Comparison of ENCODE assay signal across 7 cellular contexts in the genomic region with DNA sequence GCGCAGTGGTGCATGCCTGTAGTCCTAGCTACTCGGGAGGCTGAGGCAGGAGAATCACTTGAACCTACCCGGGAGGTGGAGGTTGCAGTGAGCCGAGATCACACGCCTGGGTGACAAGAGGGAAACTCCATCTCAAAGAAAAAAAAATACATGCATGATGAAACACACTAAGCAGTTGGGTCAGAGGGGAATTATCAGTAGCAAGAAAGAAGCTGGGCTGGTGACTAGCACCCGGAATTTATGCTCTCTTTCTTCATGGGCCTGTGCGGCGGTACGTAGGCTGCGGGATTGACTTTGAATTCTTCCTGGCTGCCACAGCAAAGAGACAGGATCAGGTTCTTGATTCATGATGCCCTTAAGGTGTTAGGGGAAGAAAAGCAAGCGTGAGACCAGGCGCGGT. TPM values are rescaled to one million over a fixed set of nuclear protein-coding genes. Genes with fewer than 3 reads are reported as not detected.
DNase-seq lines count a peak whose midpoint lies in the region; ATAC-seq, FAIRE-seq and TF ChIP-seq lines count a peak whose summit lies in the region.
"Not testable (repeated sequence)": the region's sequence is repeated elsewhere in the genome, so short reads cannot be mapped to it uniquely, and the experiment has no call there.

No MANE protein-coding gene starts in this region.

- not testable (repeated sequence) for H3K79me2 ChIP-seq in GM23338 (replicated peaks; ENCODE audit: insufficient read depth); PC-9 (ENCODE audit: low read depth); GM12878 (ENCODE audit: control insufficient read depth, insufficient read depth, low read length)

- H3K4me3 ChIP-seq in Caco-2 (ENCODE audit: low read depth, low read length); GM23338; PC-9; GM12878: not testable (repeated sequence)

- BruUV-seq in Caco-2 (replicated peaks; lab: Mats Ljungman, UMichigan); PC-9 (replicated peaks; lab: Mats Ljungman, UMichigan); GM12878 (replicated peaks; lab: Mats Ljungman, UMichigan): not testable (repeated sequence)

- in situ Hi-C loops in GM12878 (cut with MboI), result not testable (repeated sequence)

- RAD21 ChIA-PET in GM12878 (lab: Charles Lee; ENCODE audit: unreplicated experiment), result not testable (repeated sequence)

- not testable (repeated sequence) for H3K4me2 ChIP-seq in GM23338; PC-9; GM12878 (ENCODE audit: control insufficient read depth, insufficient read depth)

- POLR2A ChIA-PET in Caco-2 (lab: Charles Lee); PC-9 (lab: Charles Lee; ENCODE audit: unreplicated experiment); GM12878 (lab: Charles Lee): not testable (repeated sequence)

- H3K27ac Mint-ChIP-seq in Caco-2 (ENCODE audit: unreplicated experiment) (peak overlapping the region; percentile 39), GM23338 (peak overlapping the region; percentile 89; the same call in 1 of the 2 replicates)
- H3K27ac Mint-ChIP-seq in activated T-cell treated with anti-CD3 and anti-CD28 coated beads, Interleukin-2, amount 50 U/mL, for 72 hours, result peak overlapping the region; percentile 74

- H3K9me2 ChIP-seq in GM23338 (ENCODE audit: insufficient read depth); PC-9 (ENCODE audit: insufficient read depth): not testable (repeated sequence)

- not testable (repeated sequence) for H3K36me3 Mint-ChIP-seq in Caco-2 (ENCODE audit: insufficient read depth, unreplicated experiment); activated T-cell treated with anti-CD3 and anti-CD28 coated beads, Interleukin-2, amount 50 U/mL, for 72 hours (ENCODE audit: insufficient read depth in 2 of 2)
- H3K36me3 Mint-ChIP-seq in GM23338 (ENCODE audit: low read depth), result peaks cover 18% of the 10 kb centered on the region

- DNase-seq in Caco-2 (peak in 1 of 2 experiments; percentile 39), foreskin keratinocyte (peak in 1 of 2 donors; percentile 44)
- not testable (repeated sequence) for DNase-seq in GM23338 (ENCODE audit: low spot score); PC-9; activated T-cell treated with anti-CD3 and anti-CD28 coated beads, Interleukin-2, amount 50 U/mL, for 72 hours; GM12878 (ENCODE audit: low read depth, low spot score); stimulated activated naive CD8-positive, alpha-beta T cell treated with anti-CD3 and anti-CD28 coated beads, Interleukin-15, Interleukin-2, amounts not matched to agents 100 U/mL and 50 U/mL, for 24 hours

- not testable (repeated sequence) for TF ChIP-seq RAD21 in GM12878 (IDR thresholded peaks at IDR 0.05; ENCODE audit: insufficient read depth, low read depth, low read length)

- H2AFZ ChIP-seq in GM23338; PC-9; GM12878 (ENCODE audit: control insufficient read depth, low read depth, low read length): not testable (repeated sequence)

- H4K20me1 ChIP-seq in GM23338 (replicated peaks; ENCODE audit: insufficient read depth); PC-9 (ENCODE audit: insufficient read depth); GM12878 (ENCODE audit: control insufficient read depth, insufficient read depth): not testable (repeated sequence)

- TF ChIP-seq POLR2A in GM12878 (IDR thresholded peaks at IDR 0.05; ENCODE audit: low read depth, low read length), result not testable (repeated sequence)

- not testable (repeated sequence) for H3F3A ChIP-seq in GM23338 (replicated peaks; ENCODE audit: low read depth); PC-9 (ENCODE audit: insufficient read depth, low read depth)

- SMC1A ChIA-PET in GM12878 (lab: Charles Lee; ENCODE audit: uncharacterized antibody, unreplicated experiment), result not testable (repeated sequence)

- not testable (repeated sequence) for H3K27me3 ChIP-seq in Caco-2 (replicated peaks; ENCODE audit: control insufficient read depth, insufficient read depth, low read length); GM23338 (ENCODE audit: insufficient read depth); PC-9 (ENCODE audit: insufficient read depth, low read depth); GM12878 (replicated peaks in 1 of 2; ENCODE audit: control insufficient read depth in 2 of 2, insufficient read depth in 2 of 2, low read length in 1 of 2); foreskin keratinocyte

- not testable (repeated sequence) for TF ChIP-seq EP300 in GM12878 (IDR thresholded peaks at IDR 0.05; ENCODE audit: borderline replicate concordance in 1 of 2, control insufficient read depth in 1 of 2, low read depth in 2 of 2, low read length in 2 of 2)

- not testable (repeated sequence) for H3K4me3 Mint-ChIP-seq in Caco-2 (ENCODE audit: unreplicated experiment); GM23338
- H3K4me3 Mint-ChIP-seq in activated T-cell treated with anti-CD3 and anti-CD28 coated beads, Interleukin-2, amount 50 U/mL, for 72 hours, result peak overlapping the region; percentile 9 to 12

- H3K9me3 Mint-ChIP-seq in Caco-2 (ENCODE audit: unreplicated experiment); GM23338; activated T-cell treated with anti-CD3 and anti-CD28 coated beads, Interleukin-2, amount 50 U/mL, for 72 hours: not testable (repeated sequence)

- not testable (repeated sequence) for ATAC-seq in GM23338
- ATAC-seq in activated T-cell treated with anti-CD3 and anti-CD28 coated beads, Interleukin-2, amount 50 U/mL, for 72 hours (replicated peaks in 1 of 2), result peak; percentile 27 to 78
- ATAC-seq in GM12878 (peak; percentile 83), foreskin keratinocyte (peak; percentile 65)
- ATAC-seq in stimulated activated naive CD8-positive, alpha-beta T cell treated with anti-CD3 and anti-CD28 coated beads, Interleukin-15, Interleukin-2, amounts not matched to agents 100 U/mL and 50 U/mL, for 24 hours, result peak; percentile 14

- not testable (repeated sequence) for H3K36me3 ChIP-seq in Caco-2 (ENCODE audit: control insufficient read depth, insufficient read depth, low read length); GM23338 (ENCODE audit: insufficient read depth); PC-9 (ENCODE audit: low read depth); GM12878 (ENCODE audit: control insufficient read depth in 2 of 2, insufficient read depth in 2 of 2, low read length in 1 of 2)

- not testable (repeated sequence) for TF ChIP-seq CTCF in Caco-2 (IDR thresholded peaks at IDR 0.05; ENCODE audit: insufficient read depth in 1 of 2, low read depth in 1 of 2, low read length in 1 of 2, severe bottlenecking in 1 of 2, unreplicated experiment in 1 of 2); GM23338 (conservative IDR thresholded peaks at IDR 0.05; ENCODE audit: low read depth in 2 of 2); PC-9 (conservative IDR thresholded peaks at IDR 0.05); GM12878 (IDR thresholded peaks at IDR 0.05 in 2 of 3, conservative IDR thresholded peaks at IDR 0.05 in 1 of 3; ENCODE audit: control insufficient read depth in 2 of 3, extremely low read depth in 1 of 3, insufficient read depth in 1 of 3, low read depth in 3 of 3, low read length in 3 of 3); foreskin keratinocyte (conservative IDR thresholded peaks at IDR 0.05)

- intact Hi-C loops in Caco-2 (cut with micrococcal nuclease; ENCODE audit: unreplicated experiment); PC-9 (cut with micrococcal nuclease; ENCODE audit: unreplicated experiment); GM12878 (cut with micrococcal nuclease; ENCODE audit: unreplicated experiment): not testable (repeated sequence)

- H3K27me3 Mint-ChIP-seq in Caco-2 (ENCODE audit: insufficient read depth, unreplicated experiment); GM23338 (ENCODE audit: insufficient read depth, low read depth, poor library complexity); activated T-cell treated with anti-CD3 and anti-CD28 coated beads, Interleukin-2, amount 50 U/mL, for 72 hours (ENCODE audit: low read depth): not testable (repeated sequence)

- FAIRE-seq in GM12878 (lab: Jason Lieb, UNC), result not testable (repeated sequence)

- H3K4me1 Mint-ChIP-seq in Caco-2 (ENCODE audit: low read depth, unreplicated experiment); GM23338; activated T-cell treated with anti-CD3 and anti-CD28 coated beads, Interleukin-2, amount 50 U/mL, for 72 hours (ENCODE audit: low read depth): not testable (repeated sequence)

- 26% methylated on average over 13 of the region's 13 CpGs for WGBS in GM12878 (ENCODE audit: insufficient coverage, insufficient replicate concordance, low lambda C conversion rate, missing lambda C conversion rate)

- H3K4me1 ChIP-seq in Caco-2; GM23338 (ENCODE audit: insufficient read depth); PC-9 (replicated peaks; ENCODE audit: insufficient read depth); GM12878 (ENCODE audit: control insufficient read depth, insufficient read depth, low read length); foreskin keratinocyte: not testable (repeated sequence)

- H3K9me3 ChIP-seq in Caco-2; PC-9 (ENCODE audit: insufficient read depth, low read depth); GM12878 (replicated peaks; ENCODE audit: control insufficient read depth, insufficient read depth, low read length): not testable (repeated sequence)

- CTCF ChIA-PET in Caco-2 (lab: Charles Lee); PC-9 (lab: Charles Lee); GM12878 (lab: Yijun Ruan, JAX): not testable (repeated sequence)

- not testable (repeated sequence) for H3K9ac ChIP-seq in GM12878 (ENCODE audit: control insufficient read depth, insufficient read depth, low read length)

- H3K27ac ChIP-seq in GM23338 (ENCODE audit: low read depth); foreskin keratinocyte: not testable (repeated sequence)
- H3K27ac ChIP-seq in PC-9 (peak overlapping the region; percentile 61), GM12878 (ENCODE audit: control insufficient read depth, insufficient read depth) (0 out of 2 replicates have a peak overlapping the region, but pooled peaks have one; percentile 11)

RNA-seq across cellular contexts. Expression of a gene that starts 18.1 kb away (rescaled TPM):
- total RNA-seq in Caco-2 (2022) (45.2 and 54.7 TPM in 2 replicates), PC-9 (2021) (100 and 127 TPM in 2 replicates), GM12878 (2014; rRNA removed) (8.1 and 14.3 TPM in 2 replicates), GM12878 (2014; rRNA removed; fragmentation: Illumina TruSeq; extraction: Trizol) (5.0 and 5.9 TPM in 2 replicates), GM12878 (2021) (21.9 and 31.0 TPM in 2 replicates), foreskin keratinocyte (31.8 and 32.1 TPM in 2 replicates)
- total RNA-seq in GM23338 (2014; rRNA removed; shearing (Covaris generic)), result 72.8 and 77.9 TPM in 2 replicates
- polyA plus RNA-seq in GM23338 (2016; fragmentation: Nextera tagmentation; extraction: Ambion mirVana) (29.7 and 36.1 TPM in 2 replicates), GM12878 (2011; rRNA removed) (2.8 and 7.7 TPM in 2 replicates), GM12878 (2014; fragmentation: Illumina TruSeq; extraction: Trizol) (1.1 and 5.9 TPM in 2 replicates), GM12878 (2014; fragmentation: Nextera tagmentation; extraction: Ambion mirVana) (1 to 10 TPM in 1 of 2 experiments, under 1 TPM in 1; 0.14 to 1.2 TPM), GM12878 (2014; rRNA removed) (14.2 and 19.5 TPM in 2 replicates), GM12878 (2016; fragmentation: Nextera tagmentation; extraction: Ambion mirVana) (10 to 100 TPM; 17.3 TPM), foreskin keratinocyte (38.6 and 41.0 TPM in 2 replicates)
- 10 to 100 TPM; 40.6 to 49.4 TPM for total RNA-seq in activated T-cell treated with anti-CD3 and anti-CD28 coated beads, Interleukin-2, amount 50 U/mL, for 72 hours
- total RNA-seq in GM12878 (2013; cell fraction: nucleolus; rRNA removed), result 43.2 and 45.9 TPM in 2 replicates
- polyA plus RNA-seq in GM12878 (2011; ENCODE audit: low read depth), result 9.2 TPM
- polyA plus RNA-seq in GM12878 (2011; cell fraction: cytosol; rRNA removed), result 9.6 and 10.5 TPM in 2 replicates
- 35.6 and 43.5 TPM in 2 replicates for polyA plus RNA-seq in GM12878 (2011; cell fraction: nucleus; rRNA removed)
- 11.5 and 15.8 TPM in 2 replicates for polyA plus RNA-seq in GM12878 (2012)
- polyA minus RNA-seq in GM12878 (2011; rRNA and poly(A)+ RNA removed), result 9.5 and 12.5 TPM in 2 replicates
- 13.0 and 18.3 TPM in 2 replicates for polyA minus RNA-seq in GM12878 (2011; cell fraction: cytosol; rRNA and poly(A)+ RNA removed)
- 11.1 and 23.8 TPM in 2 replicates for polyA minus RNA-seq in GM12878 (2011; cell fraction: nucleus; rRNA and poly(A)+ RNA removed)

RNA-seq across cellular contexts. Expression of a gene that starts 30.7 kb away (rescaled TPM):
- total RNA-seq in Caco-2 (2022) (5.3 and 9.1 TPM in 2 replicates), PC-9 (2021) (16.8 and 19.2 TPM in 2 replicates), GM12878 (2014; rRNA removed) (0.71 TPM in 1 of 2 replicates, not detected in the other), GM12878 (2014; rRNA removed; fragmentation: Illumina TruSeq; extraction: Trizol) (0.18 and 0.27 TPM in 2 replicates), GM12878 (2021) (0.72 and 1.3 TPM in 2 replicates), foreskin keratinocyte (1.0 and 2.6 TPM in 2 replicates)
- 3.0 and 5.2 TPM in 2 replicates for total RNA-seq in GM23338 (2014; rRNA removed; shearing (Covaris generic))
- polyA plus RNA-seq in GM23338 (2016; fragmentation: Nextera tagmentation; extraction: Ambion mirVana) (3.3 and 3.8 TPM in 2 replicates), GM12878 (2011; rRNA removed) (0.16 TPM in 1 of 2 replicates, not detected in the other), GM12878 (2014; fragmentation: Illumina TruSeq; extraction: Trizol) (not detected in 2 replicates), GM12878 (2014; fragmentation: Nextera tagmentation; extraction: Ambion mirVana) (not detected), GM12878 (2014; rRNA removed) (not detected in 2 replicates), GM12878 (2016; fragmentation: Nextera tagmentation; extraction: Ambion mirVana) (under 1 TPM; 0.26 to 0.35 TPM), foreskin keratinocyte (1.1 and 4.2 TPM in 2 replicates)
- total RNA-seq in activated T-cell treated with anti-CD3 and anti-CD28 coated beads, Interleukin-2, amount 50 U/mL, for 72 hours, result 1 to 10 TPM; 3.2 to 3.3 TPM
- 1.2 and 2.6 TPM in 2 replicates for total RNA-seq in GM12878 (2013; cell fraction: nucleolus; rRNA removed)
- polyA plus RNA-seq in GM12878 (2011; ENCODE audit: low read depth), result not detected
- polyA plus RNA-seq in GM12878 (2011; cell fraction: cytosol; rRNA removed), result not detected in 2 replicates
- 0.39 and 0.43 TPM in 2 replicates for polyA plus RNA-seq in GM12878 (2011; cell fraction: nucleus; rRNA removed)
- 0.09 and 0.10 TPM in 2 replicates for polyA plus RNA-seq in GM12878 (2012)
- polyA minus RNA-seq in GM12878 (2011; rRNA and poly(A)+ RNA removed), result 0.05 TPM in 1 of 2 replicates, not detected in the other
- polyA minus RNA-seq in GM12878 (2011; cell fraction: cytosol; rRNA and poly(A)+ RNA removed), result not detected in 2 replicates
- polyA minus RNA-seq in GM12878 (2011; cell fraction: nucleus; rRNA and poly(A)+ RNA removed), result 1.5 and 3.5 TPM in 2 replicates

RNA-seq across cellular contexts. Expression of a gene that starts 54.9 kb away (rescaled TPM):
- 3.2 and 5.5 TPM in 2 replicates for total RNA-seq in Caco-2 (2022)
- total RNA-seq in GM23338 (2014; rRNA removed; shearing (Covaris generic)), result 4.3 and 5.1 TPM in 2 replicates
- polyA plus RNA-seq in GM23338 (2016; fragmentation: Nextera tagmentation; extraction: Ambion mirVana), result 9.6 and 15.2 TPM in 2 replicates
- 14.2 and 20.9 TPM in 2 replicates for total RNA-seq in PC-9 (2021)
- 10 to 100 TPM in 1 of 2 donors, 1 to 10 TPM in 1; 7.7 to 11.8 TPM for total RNA-seq in activated T-cell treated with anti-CD3 and anti-CD28 coated beads, Interleukin-2, amount 50 U/mL, for 72 hours
- 0.25 and 0.29 TPM in 2 replicates for total RNA-seq in GM12878 (2013; cell fraction: nucleolus; rRNA removed)
- 3.0 and 5.2 TPM in 2 replicates for total RNA-seq in GM12878 (2014; rRNA removed)
- total RNA-seq in GM12878 (2014; rRNA removed; fragmentation: Illumina TruSeq; extraction: Trizol), result 2.7 and 3.3 TPM in 2 replicates
- total RNA-seq in GM12878 (2021), result 2.2 and 3.0 TPM in 2 replicates
- polyA plus RNA-seq in GM12878 (2011; ENCODE audit: low read depth), result 9.5 TPM
- polyA plus RNA-seq in GM12878 (2011; rRNA removed), result 0.07 and 0.39 TPM in 2 replicates
- polyA plus RNA-seq in GM12878 (2011; cell fraction: cytosol; rRNA removed), result 0.21 and 0.22 TPM in 2 replicates
- polyA plus RNA-seq in GM12878 (2011; cell fraction: nucleus; rRNA removed), result 0.16 and 0.31 TPM in 2 replicates
- 2.2 and 5.0 TPM in 2 replicates for polyA plus RNA-seq in GM12878 (2012)
- polyA plus RNA-seq in GM12878 (2014; fragmentation: Illumina TruSeq; extraction: Trizol), result 1.6 and 3.0 TPM in 2 replicates
- 1 to 10 TPM; 2.0 to 5.1 TPM for polyA plus RNA-seq in GM12878 (2014; fragmentation: Nextera tagmentation; extraction: Ambion mirVana)
- polyA plus RNA-seq in GM12878 (2014; rRNA removed), result 0.90 and 2.0 TPM in 2 replicates
- polyA plus RNA-seq in GM12878 (2016; fragmentation: Nextera tagmentation; extraction: Ambion mirVana), result 1 to 10 TPM; 1.6 to 2.9 TPM
- polyA minus RNA-seq in GM12878 (2011; rRNA and poly(A)+ RNA removed), result 1.2 and 1.4 TPM in 2 replicates
- polyA minus RNA-seq in GM12878 (2011; cell fraction: cytosol; rRNA and poly(A)+ RNA removed), result 5.7 TPM in 1 of 2 replicates, not detected in the other
- 0.29 TPM in 1 of 2 replicates, not detected in the other for polyA minus RNA-seq in GM12878 (2011; cell fraction: nucleus; rRNA and poly(A)+ RNA removed)
- total RNA-seq in foreskin keratinocyte, result 7.8 and 10.2 TPM in 2 replicates
- 9.8 and 10.3 TPM in 2 replicates for polyA plus RNA-seq in foreskin keratinocyte

Comparison
In these comparisons a context has a peak if more than half of its experiments do, and no peak if none do; other contexts are left out.
1. H3K27ac Mint-ChIP-seq: peak in every context shown above with its lines; median percentile 89 in GM23338; 74 in activated T-cell treated with anti-CD3 and anti-CD28 coated beads, Interleukin-2, amount 50 U/mL, for 72 hours; 39 in Caco-2.